ENCODE assay signal across 22 cellular contexts in genomic region chr16:79893445-79893844, GRCh38.
A peak's percentile ranks its signal among the peaks of the same experiment; 100 is the strongest.
DNase-seq lines count a peak whose midpoint lies in the region; ATAC-seq, FAIRE-seq and TF ChIP-seq lines count a peak whose summit lies in the region.
"Had no signal": no experiment of that assay in that cellular context is flagged by ENCODE, and none has a peak within 500 bp of the region (broad histone marks: within the 10 kb centered on the region; RNA-seq: fewer than 3 reads in every experiment).

No MANE protein-coding gene starts in this region.

- POLR2A ChIA-PET in K562 (lab: Yijun Ruan, JAX): no interaction called here

- H3K27me3 ChIP-seq in K562 (ENCODE audit: control insufficient read depth in 2 of 2, insufficient read depth in 2 of 2, low read length in 2 of 2) (no peaks in the 10 kb centered on the region), prostate gland (replicated peaks; ENCODE audit: insufficient read depth) (no peaks in the 10 kb centered on the region)

- H3K4me2 ChIP-seq in K562 (ENCODE audit: insufficient read depth, low read length): no peak overlapping the region
- H3K4me2 ChIP-seq: A549; BLaER1 treated with 17β-estradiol and CSF1 and Interleukin-3, amounts not matched to agents 10 nM and 100 nM had no signal

- DNase-seq in K562 (ENCODE audit: extremely low read depth in 1 of 4, low spot score in 3 of 4): no peak
- DNase-seq in prostate gland (ENCODE audit: low spot score): peak; percentile 25
- DNase-seq: AML-193; CD4-positive, alpha-beta memory T cell; CD4-positive, CD25-positive, alpha-beta regulatory T cell; CD8-positive, alpha-beta memory T cell; COR-L47; DMS 273 treated with DMSO at 0.1 percent for 48 hours; DMS153; DMS53; DMS79; DND-41; EL; GDM1 had no signal

- H3K4me1 ChIP-seq in K562 (replicated peaks in 1 of 2; ENCODE audit: control insufficient read depth in 2 of 2, insufficient read depth in 2 of 2, low read length in 2 of 2) (peaks cover 0 to 36% of the 10 kb centered on the region in 2 experiments; a peak in 4 of 5 replicates), prostate gland (replicated peaks) (peaks cover 3% of the 10 kb centered on the region)

- no peak for TF ChIP-seq RAD21 in K562 (CRISPR knock-in tag; conservative IDR thresholded peaks at IDR 0.05 in 1 of 2, IDR thresholded peaks at IDR 0.05 in 1 of 2)

- ATAC-seq in K562: no peak
- no peak for ATAC-seq in GM19395 (IDR thresholded peaks at IDR 0.05; ENCODE audit: unreplicated experiment)
- ATAC-seq in GM19324 (IDR thresholded peaks at IDR 0.05; ENCODE audit: low FRiP score, unreplicated experiment): no peak
- ATAC-seq: A549 had no signal

- H3K9me3 ChIP-seq in K562 (replicated peaks; ENCODE audit: control insufficient read depth, insufficient read depth, low read depth, low read length) (no peaks in the 10 kb centered on the region), prostate gland (no peaks in the 10 kb centered on the region)
- H3K9me3 ChIP-seq: A549; BLaER1 treated with 17β-estradiol and CSF1 and Interleukin-3, amounts not matched to agents 10 nM and 100 nM had no signal

- no peaks in the 10 kb centered on the region for H4K20me1 ChIP-seq in K562 (replicated peaks; ENCODE audit: control insufficient read depth, insufficient read depth, low read length)
- H4K20me1 ChIP-seq: BLaER1 treated with 17β-estradiol and CSF1 and Interleukin-3, amounts not matched to agents 10 nM and 100 nM had no signal

- CTCF ChIA-PET in K562 (lab: Yijun Ruan, JAX; ENCODE audit: low intra/inter-chr PET ratio): no interaction called here

- no peak overlapping the region for H3K9ac ChIP-seq in K562 (ENCODE audit: insufficient read depth in 1 of 2, low read depth in 2 of 2, low read length in 2 of 2)
- H3K9ac ChIP-seq: BLaER1 treated with 17β-estradiol and CSF1 and Interleukin-3, amounts not matched to agents 10 nM and 100 nM had no signal

- H3K4me3 ChIP-seq in K562 (no peak overlapping the region), prostate gland (no peak overlapping the region)
- H3K4me3 ChIP-seq: A549; BLaER1 treated with 17β-estradiol and CSF1 and Interleukin-3, amounts not matched to agents 10 nM and 100 nM had no signal

- no peaks in the 10 kb centered on the region for H3K36me3 ChIP-seq in K562 (ENCODE audit: control insufficient read depth, insufficient read depth, low read length)
- no peaks in the 10 kb centered on the region for H3K36me3 ChIP-seq in prostate gland
- H3K36me3 ChIP-seq: BLaER1 treated with 17β-estradiol and CSF1 and Interleukin-3, amounts not matched to agents 10 nM and 100 nM had no signal

- no peaks in the 10 kb centered on the region for H3K9me1 ChIP-seq in K562 (ENCODE audit: control insufficient read depth, insufficient read depth, low read length)

- peak overlapping the region; percentile 56; the same call in 1 of the 2 replicates for H3K27ac ChIP-seq in C4-2B
- no peak overlapping the region for H3K27ac ChIP-seq in K562 (ENCODE audit: extremely low read depth, low read depth, low read length)
- no peak overlapping the region for H3K27ac ChIP-seq in prostate gland
- H3K27ac ChIP-seq: 22Rv1; A549; BLaER1 treated with 17β-estradiol and CSF1 and Interleukin-3, amounts not matched to agents 10 nM and 100 nM had no signal

- H2AFZ ChIP-seq in K562 (ENCODE audit: low read depth, low read length): peak overlapping the region; percentile 20; the same call in 1 of the 2 replicates

- 63% methylated on average over 3 of the region's 3 CpGs for WGBS in K562 (ENCODE audit: insufficient coverage, low coverage, missing lambda C conversion rate)
- WGBS in prostate gland: 59% methylated on average over 3 of the region's 3 CpGs

- in situ Hi-C loops in K562 (cut with MboI): no loop called here

- intact Hi-C loops in K562 (cut with micrococcal nuclease): no loop called here
- intact Hi-C loops in prostate gland (cut with DNase I): no loop called here

- no peak for TF ChIP-seq EP300 in K562 (IDR thresholded peaks at IDR 0.05; ENCODE audit: low read length)

- TF ChIP-seq CTCF in C4-2B (conservative IDR thresholded peaks at IDR 0.05) (no peak), K562 (IDR thresholded peaks at IDR 0.05 in 2 of 3, conservative IDR thresholded peaks at IDR 0.05 in 1 of 3; ENCODE audit: insufficient read depth in 2 of 3, low read depth in 1 of 3, low read length in 3 of 3) (no peak), prostate gland (IDR thresholded peaks at IDR 0.05) (no peak)

- BruUV-seq in K562 (replicated peaks; lab: Mats Ljungman, UMichigan): no TSS peak

- no peaks in the 10 kb centered on the region for H3K79me2 ChIP-seq in K562 (ENCODE audit: control insufficient read depth, insufficient read depth, low read length)

- TF ChIP-seq POLR2A in K562 (conservative IDR thresholded peaks at IDR 0.05) (no peak), prostate gland (IDR thresholded peaks at IDR 0.05) (no peak)

- no peak for FAIRE-seq in K562 (lab: Jason Lieb, UNC)
- FAIRE-seq: A549, GM12891, GM19239 had no signal

TF ChIP-seq in K562, 482 proteins besides CTCF, POLR2A, EP300 and RAD21:
- no peak for TF ChIP-seq POLR2AphosphoS5 (IDR thresholded peaks at IDR 0.05; ENCODE audit: control insufficient read depth, insufficient read depth, low read depth, low read length)
- TF ChIP-seq BRF1 (IDR thresholded peaks at IDR 0.05; ENCODE audit: borderline replicate concordance, extremely low read depth, insufficient read length): no peak
- TF ChIP-seq FUS (optimal IDR thresholded peaks at IDR 0.05; ENCODE audit: low read depth, low read length): no peak
- no peak for TF ChIP-seq HINFP (tag; conservative IDR thresholded peaks at IDR 0.05; ENCODE audit: low read depth)
- TF ChIP-seq ZNF324 (CRISPR knock-in tag; IDR thresholded peaks at IDR 0.05): no peak
- TF ChIP-seq MCM2 (IDR thresholded peaks at IDR 0.05; ENCODE audit: low read depth): no peak
- no peak for TF ChIP-seq ZNF217 (CRISPR knock-in tag; IDR thresholded peaks at IDR 0.05)
- no peak for TF ChIP-seq HOMEZ (CRISPR knock-in tag; IDR thresholded peaks at IDR 0.05)
- no peak for TF ChIP-seq ZNF76 (CRISPR knock-in tag; IDR thresholded peaks at IDR 0.05; ENCODE audit: borderline replicate concordance)
- TF ChIP-seq KLF1 (tag; IDR thresholded peaks at IDR 0.05): no peak
- TF ChIP-seq ZNF77 (CRISPR knock-in tag; IDR thresholded peaks at IDR 0.05): no peak
- no peak for TF ChIP-seq ZNF165 (CRISPR knock-in tag; IDR thresholded peaks at IDR 0.05; ENCODE audit: borderline replicate concordance)
- TF ChIP-seq ATF1 (CRISPR knock-in tag; IDR thresholded peaks at IDR 0.05): no peak
- no peak for TF ChIP-seq ATF1 (tag; IDR thresholded peaks at IDR 0.05)
- no peak for TF ChIP-seq STAT5A (IDR thresholded peaks at IDR 0.05; ENCODE audit: borderline replicate concordance, low read length)
- TF ChIP-seq ZNF589 (CRISPR knock-in tag; IDR thresholded peaks at IDR 0.05; ENCODE audit: low read depth): no peak
- no peak for TF ChIP-seq NCOA6 (IDR thresholded peaks at IDR 0.05)
- TF ChIP-seq POLR3A (IDR thresholded peaks at IDR 0.05; ENCODE audit: borderline replicate concordance, extremely low read depth, insufficient read depth, insufficient read length): no peak
- TF ChIP-seq ZNF586 (CRISPR knock-in tag; conservative IDR thresholded peaks at IDR 0.05): no peak
TF ChIP-seq in K562: peak in this region for 0.
